1 cellular context compared by ENCODE assay signal in the genomic region with DNA sequence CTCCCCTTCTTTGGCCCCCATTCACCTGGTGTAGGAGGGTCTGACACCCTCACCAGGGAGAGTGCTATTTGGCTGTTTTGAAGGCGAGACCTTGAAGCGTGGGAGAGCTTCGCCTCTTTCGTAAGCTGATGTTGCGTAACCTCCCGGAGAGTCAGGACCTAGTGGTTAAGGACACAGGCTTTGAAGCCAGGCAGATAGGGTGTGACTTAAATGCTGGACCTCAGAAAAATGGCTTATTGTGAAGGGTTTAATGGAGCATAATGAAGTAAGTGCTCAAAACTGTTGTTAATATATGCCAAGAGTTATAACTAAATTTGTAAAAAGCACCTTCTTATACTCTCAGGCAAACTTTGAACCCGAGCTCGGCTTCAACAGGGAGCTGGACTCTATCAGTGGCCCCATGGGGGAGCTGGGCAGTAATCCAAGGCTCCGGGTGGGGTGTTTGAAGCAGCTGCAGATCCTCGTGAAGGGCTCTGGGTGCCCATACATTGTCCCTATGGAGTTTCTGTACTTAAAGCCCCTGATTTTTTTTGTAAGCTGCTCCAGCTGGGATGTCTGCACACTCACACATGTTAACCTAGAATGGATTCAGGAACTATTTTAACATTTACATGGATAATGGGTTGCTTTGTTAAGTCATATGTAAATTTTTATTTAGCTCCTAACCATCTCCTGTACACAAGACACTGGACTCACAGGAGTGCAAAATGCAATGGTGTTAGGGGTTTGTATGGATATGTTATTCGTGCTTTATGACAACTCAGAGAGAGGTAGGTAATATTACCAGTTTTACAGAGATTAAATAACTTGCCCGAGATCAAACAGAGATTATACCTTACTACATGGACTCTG.
TF ChIP-seq lines count a peak whose summit lies in the region.

No MANE protein-coding gene starts in this region.

TF ChIP-seq in A549, 52 proteins besides CTCF, POLR2A, EP300 and RAD21 (continued from another document):
- TF ChIP-seq REST (IDR thresholded peaks at IDR 0.05) (no peak), FOXS1 (CRISPR knock-in tag; IDR thresholded peaks at IDR 0.05) (no peak), PHF8 (IDR thresholded peaks at IDR 0.05; ENCODE audit: borderline replicate concordance, low read depth) (no peak), RCOR1 (IDR thresholded peaks at IDR 0.05; ENCODE audit: low read depth, low read length) (no peak), HOXA7 (CRISPR knock-in tag; IDR thresholded peaks at IDR 0.05) (no peak), HMGXB4 (CRISPR knock-in tag; IDR thresholded peaks at IDR 0.05; ENCODE audit: borderline replicate concordance) (no peak), SREBF2 (IDR thresholded peaks at IDR 0.05) (no peak), GATA3 (IDR thresholded peaks at IDR 0.05; ENCODE audit: borderline replicate concordance) (peak; percentile 70), FOSB (CRISPR knock-in tag; IDR thresholded peaks at IDR 0.05) (no peak), RNF2 (IDR thresholded peaks at IDR 0.05; ENCODE audit: borderline replicate concordance, low read depth) (no peak), MAZ (IDR thresholded peaks at IDR 0.05; ENCODE audit: borderline replicate concordance, low read depth, low read length) (no peak; the same call in 1 of the 2 replicates), TFCP2L1 (CRISPR knock-in tag; IDR thresholded peaks at IDR 0.05) (no peak), TP53 (CRISPR knock-in tag; IDR thresholded peaks at IDR 0.05) (no peak), HDAC2 (IDR thresholded peaks at IDR 0.05) (no peak), HOXB13 (CRISPR knock-in tag; IDR thresholded peaks at IDR 0.05; ENCODE audit: low read depth) (no peak), ZC3H11A (IDR thresholded peaks at IDR 0.05) (no peak), KDM5A (IDR thresholded peaks at IDR 0.05) (no peak), USF2 (IDR thresholded peaks at IDR 0.05) (no peak), CBX8 (IDR thresholded peaks at IDR 0.05) (no peak), MAX (IDR thresholded peaks at IDR 0.05) (peak; percentile 82), JUNB (IDR thresholded peaks at IDR 0.05) (peak; percentile 35), SMC3 (IDR thresholded peaks at IDR 0.05) (0 out of 3 replicates have a peak, but pooled peaks have one; percentile 23), RARB (CRISPR knock-in tag; IDR thresholded peaks at IDR 0.05) (no peak), ZFP36 (IDR thresholded peaks at IDR 0.05; ENCODE audit: borderline replicate concordance, partially characterized antibody) (no peak), CHD2 (IDR thresholded peaks at IDR 0.05; ENCODE audit: low read length, partially characterized antibody) (no peak), ZNF302 (CRISPR knock-in tag; IDR thresholded peaks at IDR 0.05) (no peak), EHF (CRISPR knock-in tag; IDR thresholded peaks at IDR 0.05) (no peak), RFX5 (IDR thresholded peaks at IDR 0.05) (no peak), ZSCAN20 (CRISPR knock-in tag; IDR thresholded peaks at IDR 0.05) (no peak), JUN (IDR thresholded peaks at IDR 0.05) (peak in 1 of 2 experiments; percentile 74; a peak in 2 of 5 replicates), EHMT2 (IDR thresholded peaks at IDR 0.05; ENCODE audit: low read depth) (no peak), MYC (IDR thresholded peaks at IDR 0.05; ENCODE audit: borderline replicate concordance, low read length) (no peak; the same call in 1 of the 2 replicates), CHD4 (IDR thresholded peaks at IDR 0.05; ENCODE audit: borderline replicate concordance) (no peak), MAFK (IDR thresholded peaks at IDR 0.05; ENCODE audit: partially characterized antibody) (no peak), KDM1A (IDR thresholded peaks at IDR 0.05; ENCODE audit: low read depth) (no peak), CBX2 (IDR thresholded peaks at IDR 0.05; ENCODE audit: borderline replicate concordance, low read depth) (no peak), NR3C1 (IDR thresholded peaks at IDR 0.05) (no peak), POLR2AphosphoS2 (conservative IDR thresholded peaks at IDR 0.05; ENCODE audit: low read length) (no peak), CEBPB (IDR thresholded peaks at IDR 0.05) (peak; percentile 100), E2F6 (IDR thresholded peaks at IDR 0.05; ENCODE audit: borderline replicate concordance, low read depth) (peak; percentile 50; the same call in 1 of the 2 replicates), HEYL (CRISPR knock-in tag; IDR thresholded peaks at IDR 0.05) (no peak), BHLHE40 (IDR thresholded peaks at IDR 0.05; ENCODE audit: low read depth, low read length) (no peak), NFE2L2 (conservative IDR thresholded peaks at IDR 0.05; ENCODE audit: low read length) (no peak), FOSL2 (IDR thresholded peaks at IDR 0.05) (no peak), FOSL2 (CRISPR knock-in tag; IDR thresholded peaks at IDR 0.05) (no peak)
- TF ChIP-seq, protein P1, sequence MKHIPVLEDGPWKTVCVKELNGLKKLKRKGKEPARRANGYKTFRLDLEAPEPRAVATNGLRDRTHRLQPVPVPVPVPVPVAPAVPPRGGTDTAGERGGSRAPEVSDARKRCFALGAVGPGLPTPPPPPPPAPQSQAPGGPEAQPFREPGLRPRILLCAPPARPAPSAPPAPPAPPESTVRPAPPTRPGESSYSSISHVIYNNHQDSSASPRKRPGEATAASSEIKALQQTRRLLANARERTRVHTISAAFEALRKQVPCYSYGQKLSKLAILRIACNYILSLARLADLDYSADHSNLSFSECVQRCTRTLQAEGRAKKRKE (CRISPR knock-in tag; IDR thresholded peaks at IDR 0.05; ENCODE audit: low read depth) = no peak
- TF ChIP-seq, protein P2, sequence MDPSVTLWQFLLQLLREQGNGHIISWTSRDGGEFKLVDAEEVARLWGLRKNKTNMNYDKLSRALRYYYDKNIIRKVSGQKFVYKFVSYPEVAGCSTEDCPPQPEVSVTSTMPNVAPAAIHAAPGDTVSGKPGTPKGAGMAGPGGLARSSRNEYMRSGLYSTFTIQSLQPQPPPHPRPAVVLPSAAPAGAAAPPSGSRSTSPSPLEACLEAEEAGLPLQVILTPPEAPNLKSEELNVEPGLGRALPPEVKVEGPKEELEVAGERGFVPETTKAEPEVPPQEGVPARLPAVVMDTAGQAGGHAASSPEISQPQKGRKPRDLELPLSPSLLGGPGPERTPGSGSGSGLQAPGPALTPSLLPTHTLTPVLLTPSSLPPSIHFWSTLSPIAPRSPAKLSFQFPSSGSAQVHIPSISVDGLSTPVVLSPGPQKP (IDR thresholded peaks at IDR 0.05; ENCODE audit: low read depth, low read length) = no peak
- TF ChIP-seq, protein P3, sequence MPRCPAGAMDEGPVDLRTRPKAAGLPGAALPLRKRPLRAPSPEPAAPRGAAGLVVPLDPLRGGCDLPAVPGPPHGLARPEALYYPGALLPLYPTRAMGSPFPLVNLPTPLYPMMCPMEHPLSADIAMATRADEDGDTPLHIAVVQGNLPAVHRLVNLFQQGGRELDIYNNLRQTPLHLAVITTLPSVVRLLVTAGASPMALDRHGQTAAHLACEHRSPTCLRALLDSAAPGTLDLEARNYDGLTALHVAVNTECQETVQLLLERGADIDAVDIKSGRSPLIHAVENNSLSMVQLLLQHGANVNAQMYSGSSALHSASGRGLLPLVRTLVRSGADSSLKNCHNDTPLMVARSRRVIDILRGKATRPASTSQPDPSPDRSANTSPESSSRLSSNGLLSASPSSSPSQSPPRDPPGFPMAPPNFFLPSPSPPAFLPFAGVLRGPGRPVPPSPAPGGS (IDR thresholded peaks at IDR 0.05) = no peak
- TF ChIP-seq, protein P4, sequence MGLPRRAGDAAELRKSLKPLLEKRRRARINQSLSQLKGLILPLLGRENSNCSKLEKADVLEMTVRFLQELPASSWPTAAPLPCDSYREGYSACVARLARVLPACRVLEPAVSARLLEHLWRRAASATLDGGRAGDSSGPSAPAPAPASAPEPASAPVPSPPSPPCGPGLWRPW (IDR thresholded peaks at IDR 0.05) = peak; percentile 95
